In genomic region chr19:14006766-14007562, GRCh38 we compare ENCODE assay signal across 1 cellular context.
A peak's percentile ranks its signal among the peaks of the same experiment; 100 is the strongest.
TF ChIP-seq lines count a peak whose summit lies in the region.

No MANE protein-coding gene starts in this region.

TF ChIP-seq in HepG2, 621 proteins besides CTCF, POLR2A, EP300 and RAD21 (continued from another document and continues in another):
- TF ChIP-seq HIC2 (CRISPR knock-in tag; IDR thresholded peaks at IDR 0.05; ENCODE audit: low read depth) (no peak), ZNF136 (CRISPR knock-in tag; IDR thresholded peaks at IDR 0.05; ENCODE audit: low read depth) (peak; percentile 15; the same call in 1 of the 2 replicates), TEAD3 (CRISPR knock-in tag; optimal IDR thresholded peaks at IDR 0.05; ENCODE audit: borderline replicate concordance) (peak; percentile 52), NBN (conservative IDR thresholded peaks at IDR 0.05) (no peak), GPBP1L1 (CRISPR knock-in tag; IDR thresholded peaks at IDR 0.05) (no peak), RFXANK (CRISPR knock-in tag; IDR thresholded peaks at IDR 0.05) (0 out of 2 replicates have a peak, but pooled peaks have one; percentile 60), NFKBIZ (CRISPR knock-in tag; IDR thresholded peaks at IDR 0.05) (peak; percentile 38; the same call in 1 of the 2 replicates), KMT2B (CRISPR knock-in tag; IDR thresholded peaks at IDR 0.05) (peak; percentile 75), ZFP36L2 (CRISPR knock-in tag; IDR thresholded peaks at IDR 0.05) (no peak; the same call in 1 of the 2 replicates), HOMEZ (CRISPR knock-in tag; IDR thresholded peaks at IDR 0.05; ENCODE audit: low read depth) (no peak), NR0B2 (CRISPR knock-in tag; IDR thresholded peaks at IDR 0.05) (0 out of 2 replicates have a peak, but pooled peaks have one; percentile 59), TBX3 (IDR thresholded peaks at IDR 0.05; ENCODE audit: borderline replicate concordance) (no peak), RCOR2 (CRISPR knock-in tag; IDR thresholded peaks at IDR 0.05) (peak; percentile 75; the same call in 1 of the 2 replicates), FOXO4 (CRISPR knock-in tag; conservative IDR thresholded peaks at IDR 0.05) (no peak), MBNL3 (CRISPR knock-in tag; conservative IDR thresholded peaks at IDR 0.05) (no peak), ATF5 (CRISPR knock-in tag; IDR thresholded peaks at IDR 0.05; ENCODE audit: low read depth) (no peak), ZBTB34 (CRISPR knock-in tag; IDR thresholded peaks at IDR 0.05) (no peak), FOXM1 (CRISPR knock-in tag; IDR thresholded peaks at IDR 0.05) (no peak), DPF2 (CRISPR knock-in tag; IDR thresholded peaks at IDR 0.05; ENCODE audit: borderline replicate concordance, low read depth) (no peak), ATF3 (CRISPR knock-in tag; IDR thresholded peaks at IDR 0.05) (peak; percentile 86), HMGXB4 (CRISPR knock-in tag; IDR thresholded peaks at IDR 0.05; ENCODE audit: borderline replicate concordance in 1 of 2, low read depth in 1 of 2) (peak; percentile 83 to 84; a peak in 3 of 4 replicates), RFX5 (IDR thresholded peaks at IDR 0.05; ENCODE audit: low read depth, low read length) (peak; percentile 73; the same call in 1 of the 2 replicates), ELK4 (CRISPR knock-in tag; IDR thresholded peaks at IDR 0.05; ENCODE audit: borderline replicate concordance) (no peak), SYNCRIP (IDR thresholded peaks at IDR 0.05; ENCODE audit: insufficient read depth, low read depth, low read length) (no peak), ARID2 (CRISPR knock-in tag; IDR thresholded peaks at IDR 0.05; ENCODE audit: borderline replicate concordance) (no peak), ZNF512 (CRISPR knock-in tag; IDR thresholded peaks at IDR 0.05) (no peak), DMTF1 (CRISPR knock-in tag; IDR thresholded peaks at IDR 0.05) (no peak), ZBTB21 (CRISPR knock-in tag; IDR thresholded peaks at IDR 0.05) (peak; percentile 100), POLR2AphosphoS5 (IDR thresholded peaks at IDR 0.05; ENCODE audit: low read depth, low read length) (0 out of 2 replicates have a peak, but pooled peaks have one; percentile 44), LBX2 (CRISPR knock-in tag; IDR thresholded peaks at IDR 0.05; ENCODE audit: borderline replicate concordance) (no peak), ZKSCAN8 (CRISPR knock-in tag; IDR thresholded peaks at IDR 0.05; ENCODE audit: borderline replicate concordance) (0 out of 2 replicates have a peak, but pooled peaks have one; percentile 67), ZGPAT (CRISPR knock-in tag; IDR thresholded peaks at IDR 0.05) (peak; percentile 93), TP53 (CRISPR knock-in tag; conservative IDR thresholded peaks at IDR 0.05) (peak; percentile 24; the same call in 1 of the 2 replicates), ZNF580 (CRISPR knock-in tag; IDR thresholded peaks at IDR 0.05; ENCODE audit: borderline replicate concordance, low read depth) (peak; percentile 64; the same call in 1 of the 2 replicates)
